23 cellular contexts compared by ENCODE assay signal in genomic region chr1:19831441-19831840, GRCh38. TPM values are rescaled to one million over a fixed set of nuclear protein-coding genes. Genes with fewer than 3 reads are reported as not detected.
A peak's percentile ranks its signal among the peaks of the same experiment; 100 is the strongest.
DNase-seq lines count a peak whose midpoint lies in the region; ATAC-seq and TF ChIP-seq lines count a peak whose summit lies in the region.
"Had no signal": no experiment of that assay in that cellular context is flagged by ENCODE, and none has a peak within 500 bp of the region (broad histone marks: within the 10 kb centered on the region; RNA-seq: fewer than 3 reads in every experiment).

No MANE protein-coding gene starts in this region.

- peak overlapping the region; percentile 20 for H2AFZ ChIP-seq in mammary epithelial cell (ENCODE audit: low read depth, low read length)
- H2AFZ ChIP-seq: GM23338 had no signal

- H3K4me1 ChIP-seq in mammary epithelial cell (ENCODE audit: insufficient read depth, low read length), result no peaks in the 10 kb centered on the region
- no peaks in the 10 kb centered on the region for H3K4me1 ChIP-seq in breast epithelium
- H3K4me1 ChIP-seq: A549, BE2C had no signal

- H3K27me3 ChIP-seq in mammary epithelial cell (ENCODE audit: insufficient read depth, low read length) (no peaks in the 10 kb centered on the region), breast epithelium (no peaks in the 10 kb centered on the region)
- H3K27me3 ChIP-seq: BE2C; BLaER1 treated with 17β-estradiol and CSF1 and Interleukin-3, amounts not matched to agents 10 nM and 100 nM had no signal

- dilution Hi-C loops in mammary epithelial cell (cut with HindIII; ENCODE audit: low sequenced_read_pairs), result no loop called here

- BruUV-seq in mammary epithelial cell (replicated peaks; lab: Mats Ljungman, UMichigan), result no TSS peak

- in situ Hi-C loops in mammary epithelial cell (cut with MboI; ENCODE audit: low sequenced_read_pairs in 2 of 2), result no loop called here

- no peak overlapping the region for H3K27ac ChIP-seq in mammary epithelial cell (ENCODE audit: insufficient read depth, low read depth, low read length)
- H3K27ac ChIP-seq in breast epithelium, result no peak overlapping the region
- H3K27ac ChIP-seq: A549; BLaER1 treated with 17β-estradiol and CSF1 and Interleukin-3, amounts not matched to agents 10 nM and 100 nM had no signal

- H3K79me2 ChIP-seq in mammary epithelial cell (ENCODE audit: insufficient read depth, low read length), result no peaks in the 10 kb centered on the region

- no peak for TF ChIP-seq POLR2A in breast epithelium (IDR thresholded peaks at IDR 0.05)

- no peak overlapping the region for H3K4me3 ChIP-seq in mammary epithelial cell (replicated peaks in 1 of 3; ENCODE audit: insufficient read depth in 1 of 3, low read depth in 2 of 3, low read length in 3 of 3)
- H3K4me3 ChIP-seq in breast epithelium, result no peak overlapping the region
- H3K4me3 ChIP-seq in Jurkat, Clone E6-1 (ENCODE audit: low read length), result no peak overlapping the region
- H3K4me3 ChIP-seq: A549; BLaER1 treated with 17β-estradiol and CSF1 and Interleukin-3, amounts not matched to agents 10 nM and 100 nM; GM12878; GM23338 had no signal

- intact Hi-C loops in mammary epithelial cell (cut with micrococcal nuclease) (no loop called here), breast epithelium (cut with DNase I; ENCODE audit: low total_unique reads) (no loop called here)

- no peak overlapping the region for H3K9ac ChIP-seq in mammary epithelial cell (ENCODE audit: insufficient read depth, low read length)
- H3K9ac ChIP-seq: BLaER1 treated with 17β-estradiol and CSF1 and Interleukin-3, amounts not matched to agents 10 nM and 100 nM had no signal

- no peak for TF ChIP-seq CTCF in mammary epithelial cell (conservative IDR thresholded peaks at IDR 0.05 in 1 of 2, IDR thresholded peaks at IDR 0.05 in 1 of 2; ENCODE audit: extremely low read depth in 1 of 2, insufficient read depth in 1 of 2, low read depth in 1 of 2, low read length in 2 of 2)
- no peak for TF ChIP-seq CTCF in breast epithelium (IDR thresholded peaks at IDR 0.05)

- H3K4me2 ChIP-seq in mammary epithelial cell (ENCODE audit: insufficient read depth, low read depth, low read length), result no peak overlapping the region
- H3K4me2 ChIP-seq: A549; BLaER1 treated with 17β-estradiol and CSF1 and Interleukin-3, amounts not matched to agents 10 nM and 100 nM; GM23338 had no signal

- H4K20me1 ChIP-seq in mammary epithelial cell (ENCODE audit: insufficient read depth, low read length), result no peaks in the 10 kb centered on the region
- H4K20me1 ChIP-seq: BLaER1 treated with 17β-estradiol and CSF1 and Interleukin-3, amounts not matched to agents 10 nM and 100 nM had no signal

- ATAC-seq in GM18867 (IDR thresholded peaks at IDR 0.05; ENCODE audit: unreplicated experiment) (no peak), left lobe of liver (no peak)
- ATAC-seq: A549, GM12878, GM23338 had no signal

- peak; percentile 51 for DNase-seq in mammary epithelial cell
- DNase-seq in breast epithelium (ENCODE audit: low spot score in 2 of 2), result no peak
- peak; percentile 14 for DNase-seq in Jurkat, Clone E6-1 (ENCODE audit: low read depth, low spot score)
- peak; percentile 28 for DNase-seq in renal cortical epithelial cell (ENCODE audit: low read depth)
- no peak for DNase-seq in DMS53 (lab: John Stamatoyannopoulos, UW)
- DNase-seq in left lobe of liver (ENCODE audit: low spot score), result no peak
- DNase-seq: 8988T; ACHN; AML-193; BE2C; CD4-positive, alpha-beta T cell; CD8-positive, alpha-beta memory T cell; DMS 273 treated with DMSO at 0.1 percent for 48 hours; DMS79 treated with DMSO at 0.1 percent for 48 hours; H9 had no signal

- CTCF ChIA-PET in mammary epithelial cell (lab: Charles Lee; ENCODE audit: low non-redundant PET), result no interaction called here

- H3K9me3 ChIP-seq in mammary epithelial cell (replicated peaks; ENCODE audit: insufficient read depth, low read length) (peaks cover 8% of the 10 kb centered on the region), breast epithelium (peaks cover 0 to 8% of the 10 kb centered on the region in 2 donors)
- H3K9me3 ChIP-seq: BE2C had no signal

- H3K36me3 ChIP-seq in mammary epithelial cell (ENCODE audit: insufficient read depth, low read length) (no peaks in the 10 kb centered on the region), breast epithelium (no peaks in the 10 kb centered on the region)
- H3K36me3 ChIP-seq: BE2C; BLaER1 treated with 17β-estradiol and CSF1 and Interleukin-3, amounts not matched to agents 10 nM and 100 nM had no signal

- WGBS in mammary epithelial cell (ENCODE audit: low coverage, missing lambda C conversion rate), result 3% methylated on average over 3 of the region's 3 CpGs

RNA-seq across cellular contexts. Expression of gene RNF186, which starts 16.4 kb away (rescaled TPM):
- total RNA-seq in mammary epithelial cell (not detected), breast epithelium (1 to 10 TPM in 1 of 3 donors, under 1 TPM in 1, not detected in 1; 0.44 to 4.3 TPM), renal cortical epithelial cell (0.05 TPM in 1 of 2 replicates, not detected in the other), left lobe of liver (0.60 TPM)
- not detected for polyA plus RNA-seq in mammary epithelial cell
- not detected for polyA minus RNA-seq in mammary epithelial cell
- not detected for polyA plus RNA-seq in Jurkat, Clone E6-1 (2012; ENCODE audit: insufficient read depth, insufficient read length)
- total RNA-seq: CD4-positive, alpha-beta T cell; CD8-positive, alpha-beta memory T cell; Daoy; GM12878; GM23338; H4; H9 had no signal
- polyA plus RNA-seq: A549; CD14-positive monocyte; CD8-positive, alpha-beta memory T cell; GM12878; GM23338 had no signal

RNA-seq across cellular contexts. Expression of gene TMCO4, which starts 31.7 kb away (rescaled TPM):
- total RNA-seq in mammary epithelial cell (10 to 100 TPM in 1 of 2 donors, 1 to 10 TPM in 1; 5.7 to 16.2 TPM), breast epithelium (10 to 100 TPM; 26.7 to 44.2 (median 34.1) TPM), renal cortical epithelial cell (14.4 and 32.6 TPM in 2 replicates), left lobe of liver (9.8 TPM)
- 4.5 TPM for polyA plus RNA-seq in mammary epithelial cell
- 3.3 TPM for polyA minus RNA-seq in mammary epithelial cell
- polyA plus RNA-seq in Jurkat, Clone E6-1 (2012; ENCODE audit: insufficient read depth, insufficient read length), result 2.6 TPM

RNA-seq across cellular contexts. Expression of gene OTUD3, which starts 50.8 kb away (rescaled TPM):
- total RNA-seq in mammary epithelial cell (10 to 100 TPM in 1 of 2 donors, 1 to 10 TPM in 1; 3.3 to 11.5 TPM), breast epithelium (10 to 100 TPM in 1 of 3 donors, 1 to 10 TPM in 2; 5.8 to 11.1 (median 8.5) TPM), renal cortical epithelial cell (4.3 and 8.7 TPM in 2 replicates), left lobe of liver (1.8 TPM)
- polyA plus RNA-seq in mammary epithelial cell, result 2.2 TPM
- 0.62 TPM for polyA minus RNA-seq in mammary epithelial cell
- polyA plus RNA-seq in Jurkat, Clone E6-1 (2012; ENCODE audit: insufficient read depth, insufficient read length), result 6.5 TPM

Comparison
In these comparisons a context has a peak if more than half of its experiments do, and no peak if none do; other contexts are left out.
1. DNase-seq: peak in mammary epithelial cell (single experiment), Jurkat, Clone E6-1 (single experiment) and renal cortical epithelial cell (single experiment); none in breast epithelium (0 of 2), DMS53 (single experiment) and left lobe of liver (single experiment).